Comparison of ENCODE assay signal across 9 cellular contexts in the genomic region with DNA sequence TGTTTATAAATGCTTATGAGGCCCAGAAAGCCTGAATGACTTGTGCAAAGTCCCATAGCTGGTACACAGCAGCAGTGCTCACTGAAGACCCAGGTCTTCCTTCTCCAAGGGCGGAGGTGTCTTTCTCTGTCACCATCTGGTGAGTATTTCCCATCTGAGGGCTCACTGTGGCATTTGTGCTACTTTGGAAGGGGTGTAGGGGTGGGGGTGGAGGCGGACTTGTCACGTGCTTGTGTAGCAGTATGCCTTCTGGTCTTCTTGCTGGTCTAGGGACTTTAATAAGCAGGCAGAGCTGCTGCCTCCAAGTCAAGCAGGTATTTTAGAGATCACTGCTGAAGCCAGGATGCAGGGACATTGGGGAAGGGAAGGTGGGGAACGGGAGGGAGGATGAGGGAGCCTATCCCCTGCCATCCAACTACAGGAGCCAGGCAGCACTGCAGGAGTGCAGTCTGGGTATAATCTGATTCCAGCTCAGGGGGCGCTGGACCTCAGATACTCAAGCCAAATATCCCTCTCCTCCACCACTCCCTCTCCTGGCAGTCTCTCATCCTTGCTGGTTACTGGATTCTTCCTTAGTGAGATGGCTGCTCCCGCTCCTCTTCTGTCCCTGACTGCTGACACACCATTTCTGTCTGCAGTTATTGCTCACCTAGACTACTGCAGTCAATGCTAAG. TPM values are rescaled to one million over a fixed set of nuclear protein-coding genes. Genes with fewer than 3 reads are reported as not detected.
DNase-seq lines count a peak whose midpoint lies in the region; ATAC-seq and TF ChIP-seq lines count a peak whose summit lies in the region.
"Had no signal": no experiment of that assay in that cellular context is flagged by ENCODE, and none has a peak within 500 bp of the region (broad histone marks: within the 10 kb centered on the region; RNA-seq: fewer than 3 reads in every experiment).

No MANE protein-coding gene starts in this region.

- intact Hi-C loops in Calu3 (cut with micrococcal nuclease; ENCODE audit: unreplicated experiment) = loop anchor here (10.0 kb wide), 1 partner anchor 88 kb away; a partner anchor contains a TSS

- ATAC-seq in GM18861 (IDR thresholded peaks at IDR 0.05; ENCODE audit: unreplicated experiment) (no peak), GM21723 (IDR thresholded peaks at IDR 0.05; ENCODE audit: unreplicated experiment) (no peak)
- ATAC-seq: left cardiac atrium had no signal

- H3K27me3 Mint-ChIP-seq in Calu3 (ENCODE audit: unreplicated experiment) = peaks cover 93% of the 10 kb centered on the region

- DNase-seq in Calu3 (peak; percentile 57), HuH-7.5 (ENCODE audit: low spot score) (peak; percentile 80), SW480 (ENCODE audit: low spot score) (peak; percentile 53), iris pigment epithelial cell (ENCODE audit: low read depth) (peak; percentile 3), NCI-H1105 treated with DMSO at 0.1 percent for 48 hours (lab: John Stamatoyannopoulos, UW) (no peak)
- DNase-seq in stimulated activated CD4-positive, alpha-beta T cell treated with anti-CD3 and anti-CD28 coated beads, Interleukin-2, amount 100 ng/mL, for 24 hours = no peak
- DNase-seq: left cardiac atrium had no signal

- no peaks in the 10 kb centered on the region for H3K9me3 Mint-ChIP-seq in Calu3 (ENCODE audit: low read depth, unreplicated experiment)

- CTCF ChIA-PET in Calu3 (lab: Charles Lee) = interaction anchor here (0.8 to 1.0 kb wide), 4 partner anchors 75 to 89 kb away, joined by 3 to 7 read pairs (median 6); a partner anchor contains a TSS

- no peaks in the 10 kb centered on the region for H3K36me3 Mint-ChIP-seq in Calu3 (ENCODE audit: insufficient read depth, unreplicated experiment)

- no TSS peak for BruUV-seq in Calu3 (replicated peaks; lab: Mats Ljungman, UMichigan)

- no peak overlapping the region for H3K27ac Mint-ChIP-seq in Calu3 (ENCODE audit: unreplicated experiment)

- peak; percentile 59 for TF ChIP-seq CTCF in Calu3 (IDR thresholded peaks at IDR 0.05; ENCODE audit: unreplicated experiment)

- no peaks in the 10 kb centered on the region for H3K4me1 Mint-ChIP-seq in Calu3 (ENCODE audit: low read depth, unreplicated experiment)

- H3K4me3 Mint-ChIP-seq in Calu3 (ENCODE audit: low read depth, unreplicated experiment) = no peak overlapping the region

RNA-seq across cellular contexts. Expression of a gene that starts 3.4 kb away (rescaled TPM):
- 0.76 and 1.0 TPM in 2 replicates for total RNA-seq in Calu3 (2022)

Comparison
In these comparisons a context has a peak if more than half of its experiments do, and no peak if none do; other contexts are left out.
1. DNase-seq: peak in Calu3 (single experiment), HuH-7.5 (single experiment), SW480 (single experiment) and iris pigment epithelial cell (single experiment); none in stimulated activated CD4-positive, alpha-beta T cell treated with anti-CD3 and anti-CD28 coated beads, Interleukin-2, amount 100 ng/mL, for 24 hours (0 of 2) and NCI-H1105 treated with DMSO at 0.1 percent for 48 hours (single experiment).